In genomic region chrX:13492286-13492685, GRCh38 we compare ENCODE assay signal across 25 cellular contexts.
"Had no signal": no experiment of that assay in that cellular context is flagged by ENCODE, and none has a peak within 500 bp of the region (broad histone marks: within the 10 kb centered on the region; RNA-seq: fewer than 3 reads in every experiment).

No MANE protein-coding gene starts in this region.

- ATAC-seq: activated CD8-positive, alpha-beta T cell treated with anti-CD3 and anti-CD28 coated beads, Interleukin-2, amount 10 ng/mL, durations not matched to agents 7 days and 5 days; body of pancreas; Panc1; Right ventricle myocardium inferior; T-cell had no signal

- DNase-seq: activated CD4-positive, alpha-beta T cell treated with anti-CD3 and anti-CD28 coated beads for 48 hours; activated CD4-positive, alpha-beta T cell treated with anti-CD3 and anti-CD28 coated beads, Interleukin-2, amount 50 U/mL, for 4 hours; activated CD4-positive, CD25-positive, alpha-beta regulatory T cell treated with anti-CD3 and anti-CD28 coated beads, Interleukin-2, amount 50 U/mL, for 72 hours; activated CD8-positive, alpha-beta memory T cell treated with anti-CD3 and anti-CD28 coated beads, Interleukin-2, amount 50 U/mL, for 48 hours; activated CD8-positive, alpha-beta T cell treated with anti-CD3 and anti-CD28 coated beads, Interleukin-2, amount 10 ng/mL, durations not matched to agents 7 days and 5 days; activated T-cell treated with anti-CD3 and anti-CD28 coated beads, Interleukin-2, amount 50 U/mL, for 1 hour; aorta; body of pancreas; central memory CD4-positive, alpha-beta T cell; Kasumi-1; NCI-H1105 treated with DMSO at 0.1 percent for 48 hours; NCI-H1436 treated with DMSO at 0.1 percent for 48 hours; NCI-H187; NCI-H2081; NCI-H510A treated with DMSO at 0.1 percent for 48 hours; OCI-M1; RPMI8226; T-cell; T-helper 2 cell; T1000; WERI-Rb-1 had no signal

- FAIRE-seq: bronchial epithelial cell had no signal

- H3K4me3 ChIP-seq: body of pancreas, SK-N-MC had no signal

- H3K36me3 ChIP-seq: WERI-Rb-1 had no signal

- H3K27ac ChIP-seq: body of pancreas, SK-N-MC, WERI-Rb-1 had no signal

- H3K27me3 ChIP-seq: body of pancreas had no signal

- H3K9me3 ChIP-seq: body of pancreas had no signal
